Comparison of ENCODE assay signal across 10 cellular contexts in genomic region chr2:33484042-33484621, GRCh38. TPM values are rescaled to one million over a fixed set of nuclear protein-coding genes. Genes with fewer than 3 reads are reported as not detected.
DNase-seq lines count a peak whose midpoint lies in the region; ATAC-seq and TF ChIP-seq lines count a peak whose summit lies in the region.
"Had no signal": no experiment of that assay in that cellular context is flagged by ENCODE, and none has a peak within 500 bp of the region (broad histone marks: within the 10 kb centered on the region; RNA-seq: fewer than 3 reads in every experiment).

No MANE protein-coding gene starts in this region.

- H3K4me1 Mint-ChIP-seq in dendritic cell treated with granulocyte-macrophage colony-stimulating factor and Interleukin-4, amounts not matched to agents 40 ng/mL and 50 ng/mL, for 4 days (ENCODE audit: low read depth): peaks cover 39% of the 10 kb centered on the region

- H3K4me3 ChIP-seq in suprapubic skin: no peak overlapping the region

- 30% methylated on average over 2 of the region's 2 CpGs for WGBS in suprapubic skin

- H3K4me3 Mint-ChIP-seq in dendritic cell treated with granulocyte-macrophage colony-stimulating factor and Interleukin-4, amounts not matched to agents 40 ng/mL and 50 ng/mL, for 4 days: peak overlapping the region; percentile 60
- H3K4me3 Mint-ChIP-seq: CD4-positive, CD25-positive, alpha-beta regulatory T cell had no signal

- DNase-seq in AG08395 (ENCODE audit: low spot score) (peak; percentile 31), suprapubic skin (ENCODE audit: low spot score in 2 of 2) (no peak), SHP77 (lab: John Stamatoyannopoulos, UW) (no peak), NCI-H1105 treated with DMSO at 0.1 percent for 48 hours (lab: John Stamatoyannopoulos, UW) (no peak), KG1 (lab: John Stamatoyannopoulos, UW) (no peak)
- DNase-seq: activated gamma-delta T cell; CD4-positive, CD25-positive, alpha-beta regulatory T cell had no signal

- no peaks in the 10 kb centered on the region for H3K27me3 Mint-ChIP-seq in dendritic cell treated with granulocyte-macrophage colony-stimulating factor and Interleukin-4, amounts not matched to agents 40 ng/mL and 50 ng/mL, for 4 days

- H3K36me3 ChIP-seq in suprapubic skin: no peaks in the 10 kb centered on the region

- H3K36me3 Mint-ChIP-seq in dendritic cell treated with granulocyte-macrophage colony-stimulating factor and Interleukin-4, amounts not matched to agents 40 ng/mL and 50 ng/mL, for 4 days (ENCODE audit: low read depth): peaks cover 28% of the 10 kb centered on the region

- peak; percentile 26 for ATAC-seq in GM18909 (IDR thresholded peaks at IDR 0.05; ENCODE audit: poor library complexity, unreplicated experiment)
- ATAC-seq in HG03439 (IDR thresholded peaks at IDR 0.05; ENCODE audit: unreplicated experiment): peak; percentile 9

- peaks cover 6% of the 10 kb centered on the region for H3K9me3 Mint-ChIP-seq in dendritic cell treated with granulocyte-macrophage colony-stimulating factor and Interleukin-4, amounts not matched to agents 40 ng/mL and 50 ng/mL, for 4 days

- TF ChIP-seq CTCF in suprapubic skin (IDR thresholded peaks at IDR 0.05): no peak

- no peaks in the 10 kb centered on the region for H3K4me1 ChIP-seq in suprapubic skin

- TF ChIP-seq POLR2A in suprapubic skin (IDR thresholded peaks at IDR 0.05): no peak

- intact Hi-C loops in dendritic cell treated with granulocyte-macrophage colony-stimulating factor and Interleukin-4, amounts not matched to agents 40 ng/mL and 50 ng/mL, for 4 days (cut with micrococcal nuclease): no loop called here

- H3K27ac Mint-ChIP-seq in dendritic cell treated with granulocyte-macrophage colony-stimulating factor and Interleukin-4, amounts not matched to agents 40 ng/mL and 50 ng/mL, for 4 days: peak overlapping the region; percentile 91

- no peaks in the 10 kb centered on the region for H3K27me3 ChIP-seq in suprapubic skin

- no peak for TF ChIP-seq EP300 in suprapubic skin (IDR thresholded peaks at IDR 0.05)

- H3K9me3 ChIP-seq in suprapubic skin: no peaks in the 10 kb centered on the region

- H3K27ac ChIP-seq in suprapubic skin: no peak overlapping the region

RNA-seq across cellular contexts. Expression of gene RASGRP3, which starts 7.7 kb away (rescaled TPM):
- total RNA-seq in suprapubic skin: 10 to 100 TPM in 1 of 4 donors, 1 to 10 TPM in 3; 4.1 to 11.1 (median 6.4) TPM
